Comparison of ENCODE assay signal across 1 cellular context in the genomic region with DNA sequence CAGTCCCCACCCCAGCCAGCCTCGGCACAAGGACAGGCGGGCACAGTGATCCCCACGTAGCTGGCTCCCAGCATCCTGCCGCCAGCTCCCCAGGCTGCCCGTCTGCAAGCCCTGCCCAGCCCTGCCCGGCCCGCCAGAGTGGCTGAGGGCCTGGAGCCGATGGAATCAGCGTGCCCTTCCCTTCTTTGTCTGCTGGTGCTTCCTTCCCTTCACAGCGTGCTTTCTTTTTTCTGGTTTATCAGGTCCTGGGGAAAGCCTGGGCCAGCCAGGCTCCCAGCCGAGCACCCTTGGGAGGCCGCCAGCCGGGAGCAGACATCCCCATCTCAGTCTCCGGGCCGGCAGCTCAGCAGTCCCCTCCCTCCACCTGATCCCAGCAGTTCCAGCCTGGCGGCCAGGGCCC.
TF ChIP-seq lines count a peak whose summit lies in the region.

No MANE protein-coding gene starts in this region.

TF ChIP-seq in H1, 55 proteins besides CTCF, POLR2A, EP300 and RAD21 (continued from another document):
- TF ChIP-seq, protein P1, sequence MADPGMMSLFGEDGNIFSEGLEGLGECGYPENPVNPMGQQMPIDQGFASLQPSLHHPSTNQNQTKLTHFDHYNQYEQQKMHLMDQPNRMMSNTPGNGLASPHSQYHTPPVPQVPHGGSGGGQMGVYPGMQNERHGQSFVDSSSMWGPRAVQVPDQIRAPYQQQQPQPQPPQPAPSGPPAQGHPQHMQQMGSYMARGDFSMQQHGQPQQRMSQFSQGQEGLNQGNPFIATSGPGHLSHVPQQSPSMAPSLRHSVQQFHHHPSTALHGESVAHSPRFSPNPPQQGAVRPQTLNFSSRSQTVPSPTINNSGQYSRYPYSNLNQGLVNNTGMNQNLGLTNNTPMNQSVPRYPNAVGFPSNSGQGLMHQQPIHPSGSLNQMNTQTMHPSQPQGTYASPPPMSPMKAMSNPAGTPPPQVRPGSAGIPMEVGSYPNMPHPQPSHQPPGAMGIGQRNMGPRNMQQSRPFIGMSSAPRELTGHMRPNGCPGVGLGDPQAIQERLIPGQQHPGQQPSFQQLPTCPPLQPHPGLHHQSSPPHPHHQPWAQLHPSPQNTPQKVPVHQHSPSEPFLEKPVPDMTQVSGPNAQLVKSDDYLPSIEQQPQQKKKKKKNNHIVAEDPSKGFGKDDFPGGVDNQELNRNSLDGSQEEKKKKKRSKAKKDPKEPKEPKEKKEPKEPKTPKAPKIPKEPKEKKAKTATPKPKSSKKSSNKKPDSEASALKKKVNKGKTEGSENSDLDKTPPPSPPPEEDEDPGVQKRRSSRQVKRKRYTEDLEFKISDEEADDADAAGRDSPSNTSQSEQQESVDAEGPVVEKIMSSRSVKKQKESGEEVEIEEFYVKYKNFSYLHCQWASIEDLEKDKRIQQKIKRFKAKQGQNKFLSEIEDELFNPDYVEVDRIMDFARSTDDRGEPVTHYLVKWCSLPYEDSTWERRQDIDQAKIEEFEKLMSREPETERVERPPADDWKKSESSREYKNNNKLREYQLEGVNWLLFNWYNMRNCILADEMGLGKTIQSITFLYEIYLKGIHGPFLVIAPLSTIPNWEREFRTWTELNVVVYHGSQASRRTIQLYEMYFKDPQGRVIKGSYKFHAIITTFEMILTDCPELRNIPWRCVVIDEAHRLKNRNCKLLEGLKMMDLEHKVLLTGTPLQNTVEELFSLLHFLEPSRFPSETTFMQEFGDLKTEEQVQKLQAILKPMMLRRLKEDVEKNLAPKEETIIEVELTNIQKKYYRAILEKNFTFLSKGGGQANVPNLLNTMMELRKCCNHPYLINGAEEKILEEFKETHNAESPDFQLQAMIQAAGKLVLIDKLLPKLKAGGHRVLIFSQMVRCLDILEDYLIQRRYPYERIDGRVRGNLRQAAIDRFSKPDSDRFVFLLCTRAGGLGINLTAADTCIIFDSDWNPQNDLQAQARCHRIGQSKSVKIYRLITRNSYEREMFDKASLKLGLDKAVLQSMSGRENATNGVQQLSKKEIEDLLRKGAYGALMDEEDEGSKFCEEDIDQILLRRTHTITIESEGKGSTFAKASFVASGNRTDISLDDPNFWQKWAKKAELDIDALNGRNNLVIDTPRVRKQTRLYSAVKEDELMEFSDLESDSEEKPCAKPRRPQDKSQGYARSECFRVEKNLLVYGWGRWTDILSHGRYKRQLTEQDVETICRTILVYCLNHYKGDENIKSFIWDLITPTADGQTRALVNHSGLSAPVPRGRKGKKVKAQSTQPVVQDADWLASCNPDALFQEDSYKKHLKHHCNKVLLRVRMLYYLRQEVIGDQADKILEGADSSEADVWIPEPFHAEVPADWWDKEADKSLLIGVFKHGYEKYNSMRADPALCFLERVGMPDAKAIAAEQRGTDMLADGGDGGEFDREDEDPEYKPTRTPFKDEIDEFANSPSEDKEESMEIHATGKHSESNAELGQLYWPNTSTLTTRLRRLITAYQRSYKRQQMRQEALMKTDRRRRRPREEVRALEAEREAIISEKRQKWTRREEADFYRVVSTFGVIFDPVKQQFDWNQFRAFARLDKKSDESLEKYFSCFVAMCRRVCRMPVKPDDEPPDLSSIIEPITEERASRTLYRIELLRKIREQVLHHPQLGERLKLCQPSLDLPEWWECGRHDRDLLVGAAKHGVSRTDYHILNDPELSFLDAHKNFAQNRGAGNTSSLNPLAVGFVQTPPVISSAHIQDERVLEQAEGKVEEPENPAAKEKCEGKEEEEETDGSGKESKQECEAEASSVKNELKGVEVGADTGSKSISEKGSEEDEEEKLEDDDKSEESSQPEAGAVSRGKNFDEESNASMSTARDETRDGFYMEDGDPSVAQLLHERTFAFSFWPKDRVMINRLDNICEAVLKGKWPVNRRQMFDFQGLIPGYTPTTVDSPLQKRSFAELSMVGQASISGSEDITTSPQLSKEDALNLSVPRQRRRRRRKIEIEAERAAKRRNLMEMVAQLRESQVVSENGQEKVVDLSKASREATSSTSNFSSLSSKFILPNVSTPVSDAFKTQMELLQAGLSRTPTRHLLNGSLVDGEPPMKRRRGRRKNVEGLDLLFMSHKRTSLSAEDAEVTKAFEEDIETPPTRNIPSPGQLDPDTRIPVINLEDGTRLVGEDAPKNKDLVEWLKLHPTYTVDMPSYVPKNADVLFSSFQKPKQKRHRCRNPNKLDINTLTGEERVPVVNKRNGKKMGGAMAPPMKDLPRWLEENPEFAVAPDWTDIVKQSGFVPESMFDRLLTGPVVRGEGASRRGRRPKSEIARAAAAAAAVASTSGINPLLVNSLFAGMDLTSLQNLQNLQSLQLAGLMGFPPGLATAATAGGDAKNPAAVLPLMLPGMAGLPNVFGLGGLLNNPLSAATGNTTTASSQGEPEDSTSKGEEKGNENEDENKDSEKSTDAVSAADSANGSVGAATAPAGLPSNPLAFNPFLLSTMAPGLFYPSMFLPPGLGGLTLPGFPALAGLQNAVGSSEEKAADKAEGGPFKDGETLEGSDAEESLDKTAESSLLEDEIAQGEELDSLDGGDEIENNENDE (IDR thresholded peaks at IDR 0.05; ENCODE audit: insufficient replicate concordance, low read length) = no peak
- TF ChIP-seq, protein P2, sequence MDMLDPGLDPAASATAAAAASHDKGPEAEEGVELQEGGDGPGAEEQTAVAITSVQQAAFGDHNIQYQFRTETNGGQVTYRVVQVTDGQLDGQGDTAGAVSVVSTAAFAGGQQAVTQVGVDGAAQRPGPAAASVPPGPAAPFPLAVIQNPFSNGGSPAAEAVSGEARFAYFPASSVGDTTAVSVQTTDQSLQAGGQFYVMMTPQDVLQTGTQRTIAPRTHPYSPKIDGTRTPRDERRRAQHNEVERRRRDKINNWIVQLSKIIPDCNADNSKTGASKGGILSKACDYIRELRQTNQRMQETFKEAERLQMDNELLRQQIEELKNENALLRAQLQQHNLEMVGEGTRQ (IDR thresholded peaks at IDR 0.05; ENCODE audit: low read length) = no peak
- TF ChIP-seq CBX8 (IDR thresholded peaks at IDR 0.05; ENCODE audit: borderline replicate concordance, low read depth, low read length) (no peak), SAP30 (IDR thresholded peaks at IDR 0.05; ENCODE audit: insufficient read depth, insufficient replicate concordance, low read length) (no peak), TAF1 (IDR thresholded peaks at IDR 0.05; ENCODE audit: low read depth, low read length) (no peak), SRF (IDR thresholded peaks at IDR 0.05; ENCODE audit: low read depth, low read length) (no peak), JUN (IDR thresholded peaks at IDR 0.05; ENCODE audit: low read depth, low read length) (no peak)
TF ChIP-seq in H1: peak in this region for 0.
